ENCODE assay signal across 19 cellular contexts in the genomic region with DNA sequence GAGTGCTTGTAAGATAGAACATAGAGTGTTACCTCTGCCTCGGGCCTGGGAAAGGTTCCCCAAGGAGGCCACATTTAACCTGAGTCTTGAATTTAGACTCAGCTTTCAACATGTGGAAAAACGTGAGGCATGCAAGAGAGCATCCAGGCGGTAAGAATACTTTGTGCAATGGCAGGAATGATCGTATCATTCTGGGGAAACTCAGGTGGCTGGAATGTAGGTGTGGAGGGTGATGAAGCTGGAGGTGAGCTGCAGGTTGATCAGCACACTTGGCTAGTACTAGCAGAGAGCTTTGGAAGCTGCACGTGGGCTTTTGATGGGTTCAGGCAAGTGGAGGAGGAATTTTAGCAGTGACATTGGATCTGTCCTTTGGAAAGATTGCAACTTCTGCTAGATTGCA.
A peak's percentile ranks its signal among the peaks of the same experiment; 100 is the strongest.
DNase-seq lines count a peak whose midpoint lies in the region; ATAC-seq and TF ChIP-seq lines count a peak whose summit lies in the region.
"Had no signal": no experiment of that assay in that cellular context is flagged by ENCODE, and none has a peak within 500 bp of the region (broad histone marks: within the 10 kb centered on the region; RNA-seq: fewer than 3 reads in every experiment).

No MANE protein-coding gene starts in this region.

- H3K27ac ChIP-seq in RWPE2 (ENCODE audit: poor library complexity, severe bottlenecking), result no peak overlapping the region
- H3K27ac ChIP-seq: BLaER1, C4-2B had no signal

- TF ChIP-seq CTCF in RWPE2 (IDR thresholded peaks at IDR 0.05; ENCODE audit: poor library complexity, severe bottlenecking), result no peak
- TF ChIP-seq CTCF in epithelial cell of esophagus (IDR thresholded peaks at IDR 0.05; ENCODE audit: insufficient read depth, low read depth, low read length, missing control alignments), result no peak
- no peak for TF ChIP-seq CTCF in BE2C (IDR thresholded peaks at IDR 0.05; ENCODE audit: low read depth, low read length)

- H3K27me3 ChIP-seq in RWPE2 (ENCODE audit: insufficient read depth, poor library complexity, severe bottlenecking) (no peaks in the 10 kb centered on the region), BE2C (no peaks in the 10 kb centered on the region)
- H3K27me3 ChIP-seq: BLaER1 had no signal

- no peak overlapping the region for H3K4me3 ChIP-seq in RWPE2 (ENCODE audit: severe bottlenecking)
- H3K4me3 ChIP-seq in epithelial cell of esophagus (ENCODE audit: low read length), result no peak overlapping the region
- H3K4me3 ChIP-seq in BE2C (ENCODE audit: low read depth, low read length), result no peak overlapping the region
- H3K4me3 ChIP-seq: BLaER1, GM12878, HAP-1 had no signal

- peak; percentile 48; the same call in 1 of the 3 replicates for ATAC-seq in RWPE2 (ENCODE audit: low read depth)
- ATAC-seq: CD8-positive, alpha-beta T cell; GM12878 had no signal

- no peak for DNase-seq in RWPE2 (ENCODE audit: low spot score)
- peak; percentile 3 for DNase-seq in epithelial cell of esophagus (ENCODE audit: low read depth)
- peak; percentile 9 for DNase-seq in left kidney (ENCODE audit: low read depth, low spot score)
- no peak for DNase-seq in BE2C
- DNase-seq in iPS-NIHi11 (ENCODE audit: low spot score), result no peak
- DNase-seq in HT-29 (ENCODE audit: low spot score), result no peak
- DNase-seq: Caco-2; CD4-positive, CD25-positive, alpha-beta regulatory T cell; CD8-positive, alpha-beta T cell; DMS153; DMS79; EL; GDM1; GOT3; HFFc6 had no signal

- no peaks in the 10 kb centered on the region for H3K36me3 ChIP-seq in RWPE2 (ENCODE audit: low read depth)
- no peaks in the 10 kb centered on the region for H3K36me3 ChIP-seq in BE2C
- H3K36me3 ChIP-seq: BLaER1, HAP-1 had no signal

- H3K9me3 ChIP-seq in RWPE2 (ENCODE audit: severe bottlenecking) (no peaks in the 10 kb centered on the region), BE2C (no peaks in the 10 kb centered on the region)
- H3K9me3 ChIP-seq: BLaER1, Caco-2, HAP-1 had no signal

- H3K4me1 ChIP-seq in RWPE2 (ENCODE audit: insufficient read depth, poor library complexity, severe bottlenecking), result no peaks in the 10 kb centered on the region
- H3K4me1 ChIP-seq in BE2C, result no peaks in the 10 kb centered on the region
- H3K4me1 ChIP-seq: BLaER1, HAP-1 had no signal

Comparison
In these comparisons a context has a peak if more than half of its experiments do, and no peak if none do; other contexts are left out.
1. DNase-seq: peak in epithelial cell of esophagus (single experiment) and left kidney (single experiment); none in RWPE2 (single experiment), BE2C (single experiment), iPS-NIHi11 (single experiment) and HT-29 (single experiment).